ENCODE assay signal across 7 cellular contexts in the genomic region with DNA sequence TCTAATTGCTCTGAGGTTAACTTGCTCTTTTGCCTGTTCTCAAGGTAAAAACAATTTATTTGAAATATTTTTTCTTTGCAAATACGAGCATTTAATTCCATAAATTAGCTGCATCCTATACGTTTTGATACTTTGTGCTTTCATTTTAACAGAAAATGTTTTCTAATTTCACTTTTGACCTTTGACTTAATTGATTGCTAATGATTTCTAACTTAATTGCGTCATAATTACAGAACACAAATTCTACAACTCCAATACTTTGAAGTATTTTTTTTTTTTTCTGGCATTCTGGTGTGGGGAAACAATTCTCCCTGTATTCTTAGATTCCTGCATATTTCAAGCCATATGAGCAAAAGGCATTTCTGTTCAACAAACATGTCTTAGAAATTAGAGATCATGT.
"Had no signal": no experiment of that assay in that cellular context is flagged by ENCODE, and none has a peak within 500 bp of the region (broad histone marks: within the 10 kb centered on the region; RNA-seq: fewer than 3 reads in every experiment).

No MANE protein-coding gene starts in this region.

- H3K4me3 Mint-ChIP-seq: IgD-negative memory B cell had no signal

- H3K27ac Mint-ChIP-seq: IgD-negative memory B cell had no signal

- H3K4me1 Mint-ChIP-seq: IgD-negative memory B cell had no signal

- H3K9ac ChIP-seq: KMS-11 had no signal

- H3K4me3 ChIP-seq: K562 had no signal

- ATAC-seq: K562 had no signal

- H3K36me3 Mint-ChIP-seq: IgD-negative memory B cell had no signal

- DNase-seq: KBM-7, KG1 had no signal

- H3K27ac ChIP-seq: HL-60, KMS-11 had no signal

- FAIRE-seq: HTR-8/SVneo, K562 had no signal

- H3K4me2 ChIP-seq: KMS-11 had no signal

- H3K27me3 Mint-ChIP-seq: IgD-negative memory B cell had no signal
